18 cellular contexts compared by ENCODE assay signal in the genomic region with DNA sequence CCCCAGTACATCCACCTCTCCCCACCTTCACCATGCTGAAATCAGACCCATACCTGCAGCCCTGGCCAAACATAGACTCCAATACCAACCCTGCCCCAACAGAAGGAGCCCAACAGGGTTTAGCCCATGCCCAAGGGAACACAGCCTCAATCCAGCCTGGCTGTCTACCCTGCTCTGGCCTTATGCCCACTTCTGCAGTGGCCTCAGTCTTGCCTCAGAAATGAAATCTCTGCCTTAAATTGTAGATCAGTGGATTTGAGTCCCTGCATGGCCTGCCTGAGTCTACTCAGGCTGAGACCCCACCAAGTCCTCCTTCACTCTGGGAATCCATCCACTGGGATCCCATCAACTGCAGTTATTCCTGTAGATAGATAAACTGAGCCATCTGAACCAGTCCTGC.
DNase-seq lines count a peak whose midpoint lies in the region; ATAC-seq and TF ChIP-seq lines count a peak whose summit lies in the region.
"Had no signal": no experiment of that assay in that cellular context is flagged by ENCODE, and none has a peak within 500 bp of the region (broad histone marks: within the 10 kb centered on the region; RNA-seq: fewer than 3 reads in every experiment).

No MANE protein-coding gene starts in this region.

- H3K14ac ChIP-seq in H9 (ENCODE audit: insufficient read depth, low read length) = no peak overlapping the region; the same call in 1 of the 2 replicates

- H4K20me1 ChIP-seq in GM23338 (replicated peaks; ENCODE audit: insufficient read depth) (no peaks in the 10 kb centered on the region), H9 (ENCODE audit: control insufficient read depth, insufficient read depth, insufficient read length) (no peaks in the 10 kb centered on the region), neural progenitor cell (ENCODE audit: low read depth) (no peaks in the 10 kb centered on the region)

- peaks cover 38% of the 10 kb centered on the region for H3K4me1 ChIP-seq in GM23338 (ENCODE audit: insufficient read depth)
- peaks cover 20% of the 10 kb centered on the region for H3K4me1 ChIP-seq in H9 (ENCODE audit: insufficient read depth, low read length)
- H3K4me1 ChIP-seq in neural progenitor cell = peaks cover 24% of the 10 kb centered on the region
- no peaks in the 10 kb centered on the region for H3K4me1 ChIP-seq in vagina
- H3K4me1 ChIP-seq: BE2C had no signal

- no peak overlapping the region for H4K8ac ChIP-seq in H9 (replicated peaks; ENCODE audit: insufficient read length, low read depth, low read length)

- no peaks in the 10 kb centered on the region for H3K9me3 Mint-ChIP-seq in GM23338
- no peaks in the 10 kb centered on the region for H3K9me3 Mint-ChIP-seq in H9
- H3K9me3 Mint-ChIP-seq in neural progenitor cell = no peaks in the 10 kb centered on the region
- H3K9me3 Mint-ChIP-seq: CD4-positive, CD25-positive, alpha-beta regulatory T cell; CD8-positive, alpha-beta memory T cell had no signal

- H4K91ac ChIP-seq in H9 (ENCODE audit: insufficient read length, low read depth, low read length) = no peak overlapping the region

- intact Hi-C loops in vagina (cut with DNase I) = no loop called here

- H3K4me1 Mint-ChIP-seq in GM23338 = peaks cover 43% of the 10 kb centered on the region
- H3K4me1 Mint-ChIP-seq in H9 = peaks cover 48 to 63% of the 10 kb centered on the region in 2 experiments
- H3K4me1 Mint-ChIP-seq in neural progenitor cell = peaks cover 48% of the 10 kb centered on the region
- H3K4me1 Mint-ChIP-seq: CD4-positive, CD25-positive, alpha-beta regulatory T cell; CD8-positive, alpha-beta memory T cell had no signal

- no peak for TF ChIP-seq CTCF in GM23338 (conservative IDR thresholded peaks at IDR 0.05; ENCODE audit: low read depth in 2 of 2)
- TF ChIP-seq CTCF in H9 (conservative IDR thresholded peaks at IDR 0.05) = no peak
- no peak for TF ChIP-seq CTCF in neural progenitor cell (IDR thresholded peaks at IDR 0.05)
- TF ChIP-seq CTCF in vagina (IDR thresholded peaks at IDR 0.05) = no peak

- no peak overlapping the region for H3K4me3 ChIP-seq in GM23338
- H3K4me3 ChIP-seq in neural progenitor cell = no peak overlapping the region
- H3K4me3 ChIP-seq in vagina = no peak overlapping the region
- H3K4me3 ChIP-seq: GM12878 had no signal

- no peak overlapping the region for H3K4me2 ChIP-seq in GM23338
- H3K4me2 ChIP-seq in H9 (ENCODE audit: insufficient read depth, insufficient read length, low read length) = no peak overlapping the region
- peak overlapping the region; percentile 55 for H3K4me2 ChIP-seq in neural progenitor cell

- H4K5ac ChIP-seq in H9 (ENCODE audit: insufficient read length, low read depth, low read length) = no peak overlapping the region

- peak; percentile 30 for ATAC-seq in GM23338
- no peak for ATAC-seq in GM21576 (IDR thresholded peaks at IDR 0.05; ENCODE audit: unreplicated experiment)
- ATAC-seq: GM12878 had no signal

- no peaks in the 10 kb centered on the region for H3K36me3 ChIP-seq in GM23338 (ENCODE audit: insufficient read depth)
- no peaks in the 10 kb centered on the region for H3K36me3 ChIP-seq in neural progenitor cell
- no peaks in the 10 kb centered on the region for H3K36me3 ChIP-seq in vagina
- H3K36me3 ChIP-seq: BE2C had no signal

- H3K36me3 Mint-ChIP-seq in GM23338 (ENCODE audit: low read depth) (no peaks in the 10 kb centered on the region), H9 (ENCODE audit: insufficient read depth in 1 of 3, low read depth in 3 of 3) (no peaks in the 10 kb centered on the region; a peak in 1 of 7 replicates), neural progenitor cell (no peaks in the 10 kb centered on the region)
- H3K36me3 Mint-ChIP-seq: CD4-positive, CD25-positive, alpha-beta regulatory T cell had no signal

- TF ChIP-seq POLR2A in vagina (IDR thresholded peaks at IDR 0.05) = no peak

- H3K9me3 ChIP-seq in H9 (ENCODE audit: control insufficient read depth, low read depth, low read length) (no peaks in the 10 kb centered on the region), neural progenitor cell (ENCODE audit: low read depth) (no peaks in the 10 kb centered on the region), vagina (no peaks in the 10 kb centered on the region)
- H3K9me3 ChIP-seq: BE2C had no signal

- peak overlapping the region; percentile 20 for H3K18ac ChIP-seq in H9 (ENCODE audit: insufficient read length, low read depth, low read length)

- no peak overlapping the region for H3T11ph ChIP-seq in H9 (ENCODE audit: low read length)

- H2BK120ac ChIP-seq in H9 (ENCODE audit: low read depth, low read length, poor library complexity, severe bottlenecking) = no peak overlapping the region

- H2BK20ac ChIP-seq in H9 (ENCODE audit: low read depth, low read length, poor library complexity, severe bottlenecking) = no peak overlapping the region

- no peak overlapping the region for H3K4ac ChIP-seq in H9 (ENCODE audit: low read depth, low read length)

- H3K79me1 ChIP-seq in H9 (ENCODE audit: insufficient read depth, low read depth, low read length, poor library complexity, severe bottlenecking) = no peaks in the 10 kb centered on the region

- no peak overlapping the region for H3K23ac ChIP-seq in H9 (ENCODE audit: insufficient read length, low read depth, low read length)

- H2BK5ac ChIP-seq in H9 (ENCODE audit: insufficient read length, low read length) = no peak overlapping the region

- H2AK5ac ChIP-seq in H9 (ENCODE audit: insufficient read length, low read length) = no peak overlapping the region

- H3K9ac ChIP-seq in H9 (ENCODE audit: extremely low read depth, insufficient read length, low read length) (no peak overlapping the region), neural progenitor cell (no peak overlapping the region)

- H3K27me3 ChIP-seq in GM23338 (ENCODE audit: insufficient read depth) (no peaks in the 10 kb centered on the region), H9 (ENCODE audit: insufficient read depth, low read length) (no peaks in the 10 kb centered on the region), neural progenitor cell (no peaks in the 10 kb centered on the region), vagina (no peaks in the 10 kb centered on the region)
- H3K27me3 ChIP-seq: BE2C had no signal

- no peak for DNase-seq in GM23338 (ENCODE audit: low spot score)
- no peak for DNase-seq in H9
- DNase-seq in neural progenitor cell (ENCODE audit: low spot score) = no peak
- peak; percentile 60 to 74 for DNase-seq in vagina (ENCODE audit: extremely low spot score in 2 of 2)
- DNase-seq in stimulated activated CD4-positive, alpha-beta T cell treated with anti-CD3 and anti-CD28 coated beads, Interleukin-4, amount 100 ng/mL, for 4 hours = no peak
- DNase-seq: ACHN; BE2C; C1 segment of cervical spinal cord; CD4-positive, CD25-positive, alpha-beta regulatory T cell; CD8-positive, alpha-beta memory T cell; DMS 273 treated with DMSO at 0.1 percent for 48 hours; DMS53; DND-41; EL; H7; IMR-90 had no signal

- no peak overlapping the region for H3K27ac ChIP-seq in GM23338 (ENCODE audit: low read depth)
- H3K27ac ChIP-seq in H9 (ENCODE audit: insufficient read length, low read depth, low read length) = no peak overlapping the region
- no peak overlapping the region for H3K27ac ChIP-seq in neural progenitor cell
- H3K27ac ChIP-seq in vagina = no peak overlapping the region

- 0 out of 2 replicates have a peak overlapping the region, but pooled peaks have one; percentile 27 for H2BK15ac ChIP-seq in H9 (ENCODE audit: low read depth, low read length)

- H3K4me3 Mint-ChIP-seq in GM23338 = no peak overlapping the region
- no peak overlapping the region; a peak in 1 of 5 replicates for H3K4me3 Mint-ChIP-seq in H9
- no peak overlapping the region for H3K4me3 Mint-ChIP-seq in neural progenitor cell
- H3K4me3 Mint-ChIP-seq: CD4-positive, CD25-positive, alpha-beta regulatory T cell; CD8-positive, alpha-beta memory T cell had no signal

- H3K79me2 ChIP-seq in GM23338 (replicated peaks; ENCODE audit: insufficient read depth) (no peaks in the 10 kb centered on the region), H9 (ENCODE audit: insufficient read depth, low read length) (no peaks in the 10 kb centered on the region), neural progenitor cell (ENCODE audit: low read depth) (no peaks in the 10 kb centered on the region)

- H3K56ac ChIP-seq in H9 (ENCODE audit: insufficient read length, low read depth, low read length) = no peak overlapping the region

- H3K27me3 Mint-ChIP-seq in GM23338 (ENCODE audit: insufficient read depth, low read depth, poor library complexity) (peaks cover 15% of the 10 kb centered on the region), H9 (ENCODE audit: low read depth) (peaks cover 16% of the 10 kb centered on the region), neural progenitor cell (ENCODE audit: insufficient read depth, low read depth) (peaks cover 24% of the 10 kb centered on the region)

- 0 out of 2 replicates have a peak, but pooled peaks cover 2% of the 10 kb centered on the region for H3K9me2 ChIP-seq in GM23338 (ENCODE audit: insufficient read depth)

- H3K27ac Mint-ChIP-seq in GM23338 (no peak overlapping the region), H9 (peak overlapping the region in 1 of 3 experiments; percentile 37; a peak in 1 of 7 replicates), neural progenitor cell (peak overlapping the region; percentile 55)
- H3K27ac Mint-ChIP-seq: CD4-positive, CD25-positive, alpha-beta regulatory T cell; CD8-positive, alpha-beta memory T cell had no signal

- H2AFZ ChIP-seq in GM23338 (0 out of 2 replicates have a peak overlapping the region, but pooled peaks have one; percentile 90), H9 (ENCODE audit: low read length) (no peak overlapping the region), neural progenitor cell (replicated peaks) (no peak overlapping the region)

- H3F3A ChIP-seq in GM23338 (replicated peaks; ENCODE audit: low read depth) = no peaks in the 10 kb centered on the region
- no peaks in the 10 kb centered on the region for H3F3A ChIP-seq in neural progenitor cell (ENCODE audit: low read depth)

- H3K23me2 ChIP-seq in H9 (ENCODE audit: insufficient read length, low read depth, low read length, poor library complexity, severe bottlenecking) = no peaks in the 10 kb centered on the region

- H2BK12ac ChIP-seq in H9 (ENCODE audit: insufficient read length, low read depth, low read length) = no peak overlapping the region

TF ChIP-seq in GM23338, 12 proteins besides CTCF, POLR2A, EP300 and RAD21 (continues in another document):
- no peak for TF ChIP-seq ZNF331 (CRISPR knock-in tag; IDR thresholded peaks at IDR 0.05; ENCODE audit: low read depth)
- TF ChIP-seq JUNB (IDR thresholded peaks at IDR 0.05; ENCODE audit: unreplicated experiment) = no peak

Comparison
In these comparisons a context has a peak if more than half of its experiments do, and no peak if none do; other contexts are left out.
1. DNase-seq: peak in vagina (2 of 2); none in GM23338 (single experiment), H9 (single experiment), neural progenitor cell (single experiment) and stimulated activated CD4-positive, alpha-beta T cell treated with anti-CD3 and anti-CD28 coated beads, Interleukin-4, amount 100 ng/mL, for 4 hours (0 of 2).